18 cellular contexts compared by ENCODE assay signal in the genomic region with DNA sequence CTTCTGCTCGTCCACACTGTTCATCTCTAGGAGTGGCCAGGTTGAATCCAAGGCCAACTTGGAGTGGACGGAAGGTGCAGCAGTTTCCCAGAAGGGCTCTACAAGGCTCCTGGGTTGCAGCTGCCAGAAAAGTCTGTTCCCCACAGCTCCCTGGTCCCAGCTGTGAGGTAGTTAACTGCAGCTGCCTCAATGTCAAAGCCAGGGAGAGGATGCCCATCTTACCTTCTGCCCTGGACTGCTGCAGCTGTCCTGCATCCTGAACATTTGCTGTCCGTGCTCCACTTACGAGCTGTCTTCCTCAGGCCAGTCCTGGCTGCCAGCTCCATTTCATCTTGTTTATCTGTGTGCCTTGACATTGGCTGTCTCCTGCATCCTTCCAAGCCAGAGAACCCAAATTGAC.
"Had no signal": no experiment of that assay in that cellular context is flagged by ENCODE, and none has a peak within 500 bp of the region (broad histone marks: within the 10 kb centered on the region; RNA-seq: fewer than 3 reads in every experiment).

No MANE protein-coding gene starts in this region.

- H3K4me3 ChIP-seq: breast epithelium, ovary, psoas muscle had no signal

- ATAC-seq: activated CD4-positive, alpha-beta T cell treated with anti-CD3 and anti-CD28 coated beads for 36 hours; activated CD8-positive, alpha-beta T cell treated with anti-CD3 and anti-CD28 coated beads for 36 hours; left ventricle myocardium superior; psoas muscle; right cardiac atrium had no signal

- DNase-seq: activated CD4-positive, alpha-beta T cell treated with anti-CD3 and anti-CD28 coated beads for 36 hours; activated CD8-positive, alpha-beta T cell treated with anti-CD3 and anti-CD28 coated beads for 36 hours; activated effector memory CD4-positive, alpha-beta T cell treated with anti-CD3 and anti-CD28 coated beads, Interleukin-2, amount 50 U/mL, for 16 hours; activated naive CD4-positive, alpha-beta T cell treated with anti-CD3 and anti-CD28 coated beads, Interleukin-2, amount 50 U/mL, for 16 hours; activated T-cell treated with anti-CD3 and anti-CD28 coated beads, Interleukin-2, amount 50 U/mL, for 1 hour; cerebellar nuclear complex; effector memory CD4-positive, alpha-beta T cell; immature natural killer cell; kidney glomerular epithelial cell; left ventricle myocardium superior; ovary; psoas muscle; right cardiac atrium; stimulated activated CD4-positive, alpha-beta T cell treated with anti-CD3 and anti-CD28 coated beads, Interleukin-4, amount 100 ng/mL, for 4 hours; stimulated activated naive CD4-positive, alpha-beta T cell; SW 1271 had no signal

- H3K27ac ChIP-seq: breast epithelium, ovary, psoas muscle had no signal

- H3K9me3 Mint-ChIP-seq: activated CD8-positive, alpha-beta T cell treated with anti-CD3 and anti-CD28 coated beads for 36 hours; immature natural killer cell; neural crest cell had no signal

- H3K27me3 Mint-ChIP-seq: activated CD4-positive, alpha-beta T cell treated with anti-CD3 and anti-CD28 coated beads for 36 hours; activated CD8-positive, alpha-beta T cell treated with anti-CD3 and anti-CD28 coated beads for 36 hours had no signal

- H3K27ac Mint-ChIP-seq: activated CD4-positive, alpha-beta T cell treated with anti-CD3 and anti-CD28 coated beads for 36 hours; activated CD8-positive, alpha-beta T cell treated with anti-CD3 and anti-CD28 coated beads for 36 hours had no signal

- H3K4me1 ChIP-seq: breast epithelium, psoas muscle had no signal

- H3K36me3 ChIP-seq: breast epithelium, ovary had no signal

- H3K9me3 ChIP-seq: breast epithelium, ovary, psoas muscle had no signal

- H3K27me3 ChIP-seq: breast epithelium, ovary had no signal

- H3K4me3 Mint-ChIP-seq: activated CD4-positive, alpha-beta T cell treated with anti-CD3 and anti-CD28 coated beads for 36 hours; activated CD8-positive, alpha-beta T cell treated with anti-CD3 and anti-CD28 coated beads for 36 hours; neural crest cell had no signal
